In the genomic region with DNA sequence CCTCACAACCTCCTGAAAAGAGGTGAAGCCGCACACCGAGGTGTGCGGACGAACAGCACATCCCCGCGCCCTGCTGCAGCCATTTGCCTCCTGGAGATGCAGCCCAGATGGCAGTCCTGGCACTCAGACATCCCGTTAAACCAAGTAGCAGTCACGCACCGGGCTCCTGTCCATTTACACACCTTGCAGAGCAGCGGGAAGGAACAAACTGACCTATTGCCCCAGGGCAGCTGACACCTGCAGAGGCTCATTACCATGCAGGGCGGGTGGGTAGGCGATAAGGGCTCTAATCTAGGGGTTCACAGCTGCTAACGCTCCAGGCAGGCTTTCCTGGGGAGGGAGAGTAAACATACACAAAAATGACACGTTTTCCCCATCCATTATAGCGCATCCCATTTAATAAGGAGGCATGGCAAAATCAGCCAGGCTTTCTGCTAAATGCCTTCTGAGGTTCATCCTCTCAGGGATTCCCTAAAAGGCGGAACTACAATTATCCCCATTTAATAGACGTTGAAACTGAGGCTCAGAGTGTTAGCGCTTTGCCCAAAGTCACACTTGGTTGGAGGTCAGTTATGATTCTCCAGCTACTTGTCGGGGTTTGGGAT, we compare ENCODE assay signal across 8 cellular contexts. TPM values are rescaled to one million over a fixed set of nuclear protein-coding genes. Genes with fewer than 3 reads are reported as not detected.
A peak's percentile ranks its signal among the peaks of the same experiment; 100 is the strongest.
DNase-seq lines count a peak whose midpoint lies in the region; ATAC-seq, FAIRE-seq and TF ChIP-seq lines count a peak whose summit lies in the region.

No MANE protein-coding gene starts in this region.

- H3K9ac ChIP-seq in GM23248 (peak overlapping the region; percentile 88), H1 (replicated peaks in 1 of 4; ENCODE audit: extremely low read depth in 1 of 4, low read depth in 3 of 4, low read length in 3 of 4) (no peak overlapping the region; a peak in 2 of 7 replicates), neural progenitor cell (no peak overlapping the region)

- H3K4me3 ChIP-seq in GM23248 = peak overlapping the region; percentile 92
- H3K4me3 ChIP-seq in Panc1 (ENCODE audit: low read depth in 2 of 2, low read length in 2 of 2) = peak overlapping the region; percentile 82 to 93
- H3K4me3 ChIP-seq in H1 (ENCODE audit: extremely low read depth in 1 of 4, insufficient read depth in 2 of 4, low read depth in 3 of 4, low read length in 4 of 4) = peak overlapping the region; percentile 27 to 63 (median 40); a peak in 7 of 8 replicates
- peak overlapping the region; percentile 50 for H3K4me3 ChIP-seq in neural progenitor cell

- 0 out of 2 replicates have a peak overlapping the region, but pooled peaks have one; percentile 31 for H4K8ac ChIP-seq in H1 (ENCODE audit: extremely low read depth, insufficient read depth, low read length)

- intact Hi-C loops in Panc1 (cut with micrococcal nuclease; ENCODE audit: unreplicated experiment) = no loop called here

- H3K23me2 ChIP-seq in H1 (ENCODE audit: low read depth, low read length) = peaks cover 8% of the 10 kb centered on the region; the same call in 1 of the 2 replicates

- H3K4me1 ChIP-seq in GM23248 (ENCODE audit: insufficient read depth) (peaks cover 36% of the 10 kb centered on the region), Panc1 (ENCODE audit: control insufficient read depth, insufficient read depth, low read length) (peaks cover 50% of the 10 kb centered on the region), H1 (replicated peaks in 1 of 4; ENCODE audit: control insufficient read depth in 3 of 4, insufficient read depth in 4 of 4, low read length in 3 of 4) (peaks cover 13 to 31% (median 20%) of the 10 kb centered on the region in 4 experiments; a peak in 6 of 7 replicates), neural progenitor cell (peaks cover 21% of the 10 kb centered on the region)

- no peak overlapping the region for H2AK5ac ChIP-seq in H1 (ENCODE audit: low read depth, low read length)

- no peak overlapping the region for H4K5ac ChIP-seq in H1 (ENCODE audit: insufficient read length, low read depth, low read length)

- no peak for TF ChIP-seq RAD21 in H1 (IDR thresholded peaks at IDR 0.05 in 1 of 2, conservative IDR thresholded peaks at IDR 0.05 in 1 of 2; ENCODE audit: low read depth in 2 of 2, low read length in 2 of 2)

- peak overlapping the region; percentile 21; the same call in 1 of the 2 replicates for H2BK12ac ChIP-seq in H1 (ENCODE audit: low read depth, low read length)

- POLR2A ChIA-PET in Panc1 (lab: Charles Lee) (interaction anchor here (0.5 kb wide), 1 partner anchor 56 kb away, joined by 3 read pairs; no protein-coding TSS in a partner anchor), H1 (lab: Charles Lee; ENCODE audit: partially characterized antibody) (interaction anchor here (1.2 to 3.7 kb wide), 6 partner anchors 10 to 45 kb away, joined by 3 to 36 read pairs (median 6); no protein-coding TSS in a partner anchor)

- in situ Hi-C loops in GM23248 (cut with MboI) = no loop called here
- in situ Hi-C loops in Panc1 (cut with HindIII; ENCODE audit: low pct_unique_long_range_greater_than_20kb, low sequenced_read_pairs) = no loop called here

- H3K23ac ChIP-seq in H1 (ENCODE audit: insufficient read length) = no peak overlapping the region

- H2BK120ac ChIP-seq in H1 (replicated peaks; ENCODE audit: low read depth, low read length) = no peak overlapping the region

- no peak for ATAC-seq in Panc1
- no peak for ATAC-seq in HG02571 (IDR thresholded peaks at IDR 0.05; ENCODE audit: unreplicated experiment)
- ATAC-seq in GM21423 (IDR thresholded peaks at IDR 0.05; ENCODE audit: unreplicated experiment) = no peak

- H3K4me2 ChIP-seq in GM23248 (ENCODE audit: unreplicated experiment) = peak overlapping the region; percentile 70
- peak overlapping the region; percentile 72 to 81 for H3K4me2 ChIP-seq in H1 (ENCODE audit: insufficient read depth in 1 of 2, low read depth in 2 of 2, low read length in 2 of 2)
- peak overlapping the region; percentile 83 for H3K4me2 ChIP-seq in neural progenitor cell

- WGBS in GM23248 (ENCODE audit: low coverage in 1 of 2, low lambda C conversion rate in 2 of 2, missing lambda C conversion rate in 2 of 2), 2 experiments = 42 to 48% methylated on average over 19 of the region's 19 CpGs
- 7% methylated on average over 19 of the region's 19 CpGs; no CpG with 5 or more reads in 1 of the 2 experiments for WGBS in H1 (ENCODE audit: extremely low coverage in 1 of 2, insufficient coverage in 1 of 2, insufficient read length in 1 of 2, insufficient replicate concordance in 2 of 2, low coverage in 1 of 2, low lambda C conversion rate in 2 of 2, missing lambda C conversion rate in 1 of 2), 2 experiments

- TF ChIP-seq CTCF in Panc1 (IDR thresholded peaks at IDR 0.05) = no peak
- no peak for TF ChIP-seq CTCF in H1 (IDR thresholded peaks at IDR 0.05; ENCODE audit: control extremely low read depth in 1 of 3, insufficient read depth in 1 of 3, low read depth in 1 of 3, low read length in 3 of 3)
- TF ChIP-seq CTCF in neural progenitor cell (IDR thresholded peaks at IDR 0.05) = no peak

- no peak overlapping the region for H2BK20ac ChIP-seq in H1 (ENCODE audit: low read length)

- peak overlapping the region; percentile 83 for H3K27ac Mint-ChIP-seq in neural progenitor cell

- H2AFZ ChIP-seq in GM23248 (no peak overlapping the region), H1 (ENCODE audit: low read length) (no peak overlapping the region), neural progenitor cell (replicated peaks) (no peak overlapping the region)

- peaks cover 50% of the 10 kb centered on the region for H3K4me1 Mint-ChIP-seq in neural progenitor cell

- no peak for TF ChIP-seq EP300 in H1 (IDR thresholded peaks at IDR 0.05; ENCODE audit: borderline replicate concordance in 1 of 2, low read depth in 2 of 2, low read length in 2 of 2)

- no peaks in the 10 kb centered on the region for H3K9me2 ChIP-seq in GM23248 (ENCODE audit: insufficient read depth)

- H3F3A ChIP-seq in GM23248 (ENCODE audit: insufficient read depth) (peaks cover 10% of the 10 kb centered on the region), neural progenitor cell (ENCODE audit: low read depth) (peaks cover 55% of the 10 kb centered on the region)

- DNase-seq in GM23248 (peak; percentile 58), Panc1 (ENCODE audit: low read depth, low spot score) (no peak), H1 (ENCODE audit: low read depth in 1 of 2, low spot score in 2 of 2) (no peak), neural progenitor cell (ENCODE audit: low spot score) (no peak), A172 (ENCODE audit: low spot score) (no peak)
- DNase-seq in activated CD4-positive, CD25-positive, alpha-beta regulatory T cell (lab: John Stamatoyannopoulos, UW) = no peak

- H3K36me3 ChIP-seq in GM23248 (ENCODE audit: low read depth) = no peaks in the 10 kb centered on the region
- H3K36me3 ChIP-seq in Panc1 (ENCODE audit: control insufficient read depth, insufficient read depth, low read length) = no peaks in the 10 kb centered on the region; the same call in 1 of the 2 replicates
- no peaks in the 10 kb centered on the region for H3K36me3 ChIP-seq in H1 (ENCODE audit: control insufficient read depth in 2 of 4, insufficient read depth in 4 of 4, low read length in 3 of 4)
- no peaks in the 10 kb centered on the region for H3K36me3 ChIP-seq in neural progenitor cell

- H4K20me1 ChIP-seq in GM23248 (ENCODE audit: insufficient read depth) (no peaks in the 10 kb centered on the region), H1 (replicated peaks in 1 of 2; ENCODE audit: control insufficient read depth in 1 of 2, insufficient read depth in 2 of 2, low read length in 2 of 2) (peaks cover 15 to 21% of the 10 kb centered on the region in 2 experiments), neural progenitor cell (ENCODE audit: low read depth) (peaks cover 56% of the 10 kb centered on the region)

- H2BK15ac ChIP-seq in H1 (ENCODE audit: low read length) = peak overlapping the region; percentile 88; the same call in 1 of the 2 replicates

- no peaks in the 10 kb centered on the region for H3K79me1 ChIP-seq in H1 (ENCODE audit: low read depth, low read length)

- H3K56ac ChIP-seq in H1 (replicated peaks; ENCODE audit: insufficient read length, low read depth, low read length) = no peak overlapping the region

- TF ChIP-seq POLR2A in H1 (IDR thresholded peaks at IDR 0.05; ENCODE audit: control extremely low read depth in 1 of 2, low read depth in 2 of 2, low read length in 2 of 2) = no peak

- no peak overlapping the region for H3K14ac ChIP-seq in H1 (ENCODE audit: insufficient read length)

- CTCF ChIA-PET in Panc1 (lab: Charles Lee) = interaction anchor here (2.2 kb wide), 1 partner anchor 19 kb away, joined by 7 read pairs; no protein-coding TSS in a partner anchor
- CTCF ChIA-PET in H1 (lab: Charles Lee; ENCODE audit: partially characterized antibody) = interaction anchor here (0.6 to 7.2 kb wide), 7 partner anchors 10 to 34 kb away, joined by 3 to 97 read pairs (median 12); partner anchors contain the start of gene KCNK7

- H3K36me3 Mint-ChIP-seq in neural progenitor cell = peaks cover 10% of the 10 kb centered on the region

- H3K27me3 ChIP-seq in GM23248 (replicated peaks; ENCODE audit: insufficient read depth) (no peaks in the 10 kb centered on the region), Panc1 (ENCODE audit: control insufficient read depth, insufficient read depth, low read length) (no peaks in the 10 kb centered on the region), H1 (replicated peaks in 1 of 4; ENCODE audit: control insufficient read depth in 3 of 4, extremely low read depth in 1 of 4, insufficient read depth in 3 of 4, low read length in 3 of 4) (peaks cover 8 to 39% (median 28%) of the 10 kb centered on the region in 4 experiments), neural progenitor cell (peaks cover 53% of the 10 kb centered on the region)

- no TSS peak for BruUV-seq in Panc1 (replicated peaks; lab: Mats Ljungman, UMichigan)

- peak overlapping the region; percentile 79 for H3K4me3 Mint-ChIP-seq in neural progenitor cell

- no peaks in the 10 kb centered on the region for H3K9me3 Mint-ChIP-seq in neural progenitor cell

- H2BK5ac ChIP-seq in H1 (ENCODE audit: low read depth, low read length) = 0 out of 2 replicates have a peak overlapping the region, but pooled peaks have one; percentile 39

- peak overlapping the region; percentile 33 for H3K4ac ChIP-seq in H1 (replicated peaks; ENCODE audit: insufficient read length, low read depth, low read length)

- H3K18ac ChIP-seq in H1 (ENCODE audit: extremely low read depth, low read length) = no peak overlapping the region

- no peak overlapping the region for H4K91ac ChIP-seq in H1 (replicated peaks; ENCODE audit: insufficient read length, low read length)

- H3K27ac ChIP-seq in GM23248 (peak overlapping the region; percentile 60), Panc1 (ENCODE audit: low read length) (peak overlapping the region; percentile 99), H1 (ENCODE audit: low read depth, low read length) (no peak overlapping the region), neural progenitor cell (no peak overlapping the region)

- H3K79me2 ChIP-seq in GM23248 (ENCODE audit: insufficient read depth) (peaks cover 59% of the 10 kb centered on the region), H1 (ENCODE audit: control insufficient read depth in 1 of 2, insufficient read depth in 2 of 2, low read length in 2 of 2) (peaks cover 0 to 11% of the 10 kb centered on the region in 2 experiments; a peak in 1 of 4 replicates), neural progenitor cell (ENCODE audit: low read depth) (peaks cover 23% of the 10 kb centered on the region)

- no peaks in the 10 kb centered on the region for H3K9me3 ChIP-seq in GM23248 (ENCODE audit: low read depth)
- H3K9me3 ChIP-seq in Panc1 (ENCODE audit: control insufficient read depth, insufficient read depth, low read depth, low read length) = no peaks in the 10 kb centered on the region
- H3K9me3 ChIP-seq in H1 (ENCODE audit: insufficient read depth in 2 of 2, low read depth in 1 of 2, low read length in 1 of 2) = no peaks in the 10 kb centered on the region
- no peaks in the 10 kb centered on the region for H3K9me3 ChIP-seq in neural progenitor cell (ENCODE audit: low read depth)

- H3K27me3 Mint-ChIP-seq in neural progenitor cell (ENCODE audit: insufficient read depth, low read depth) = peaks cover 26% of the 10 kb centered on the region

- no peak for FAIRE-seq in H1 (lab: Jason Lieb, UNC)

RNA-seq across cellular contexts. Expression of gene EHBP1L1, which starts 0.8 kb away (rescaled TPM):
- total RNA-seq in GM23248 (2014; rRNA removed; shearing (Covaris generic)) = 85.5 and 88.5 TPM in 2 replicates
- polyA plus RNA-seq in GM23248 (2016; fragmentation: Nextera tagmentation; extraction: Ambion mirVana) (11.5 and 12.6 TPM in 2 replicates), H1 (2011; rRNA removed) (4.3 and 6.2 TPM in 2 replicates)
- total RNA-seq in Panc1 (2021; ENCODE audit: unreplicated experiment) (108 TPM), neural progenitor cell (ENCODE audit: low replicate concordance) (4.7 and 5.1 TPM in 2 replicates)
- 109 TPM for polyA plus RNA-seq in Panc1 (2012; ENCODE audit: insufficient read length)
- total RNA-seq in H1 (2021; fragmentation: NEBNext Ultra II Directional; extraction: Animal tissue kit (Norgen Biotek cat#: 25700)) = 6.6 and 7.9 TPM in 2 replicates
- polyA plus RNA-seq in H1 (2011; cell fraction: cytosol; rRNA removed) = 7.3 TPM
- 21.8 TPM for polyA plus RNA-seq in H1 (2011; cell fraction: nucleus; rRNA removed)
- 4.6 to 6.7 TPM (median 5.1 TPM) in 4 replicates for polyA plus RNA-seq in H1 (2012, experiment 1 of 2)
- 1.2 TPM for polyA plus RNA-seq in H1 (2012, experiment 2 of 2)
- polyA plus RNA-seq in H1 (2013, experiment 1 of 2) = 6.2 TPM
- 5.6 TPM for polyA plus RNA-seq in H1 (2013, experiment 2 of 2)
- polyA minus RNA-seq in H1 (2011; rRNA and poly(A)+ RNA removed) = 1.8 and 1.9 TPM in 2 replicates
- 3.4 TPM for polyA minus RNA-seq in H1 (2011; cell fraction: cytosol; rRNA and poly(A)+ RNA removed)
- polyA minus RNA-seq in H1 (2011; cell fraction: nucleus; rRNA and poly(A)+ RNA removed) = 3.8 TPM
- 50.1 and 83.3 TPM in 2 replicates for total RNA-seq in A172 (2014; rRNA removed; shearing (Covaris generic))

RNA-seq across cellular contexts. Expression of gene FAM89B, which starts 2.7 kb away (rescaled TPM):
- total RNA-seq in GM23248 (2014; rRNA removed; shearing (Covaris generic)) = 41.2 and 67.0 TPM in 2 replicates
- 73.1 and 76.3 TPM in 2 replicates for polyA plus RNA-seq in GM23248 (2016; fragmentation: Nextera tagmentation; extraction: Ambion mirVana)
- 102 TPM for total RNA-seq in Panc1 (2021; ENCODE audit: unreplicated experiment)
- 151 TPM for polyA plus RNA-seq in Panc1 (2012; ENCODE audit: insufficient read length)
- total RNA-seq in H1 (2021; fragmentation: NEBNext Ultra II Directional; extraction: Animal tissue kit (Norgen Biotek cat#: 25700)) = 15.8 and 17.6 TPM in 2 replicates
- polyA plus RNA-seq in H1 (2011; rRNA removed) = 32.4 and 39.2 TPM in 2 replicates
- polyA plus RNA-seq in H1 (2011; cell fraction: cytosol; rRNA removed) = 21.2 TPM
- 30.1 TPM for polyA plus RNA-seq in H1 (2011; cell fraction: nucleus; rRNA removed)
- 11.0 to 14.3 TPM (median 11.7 TPM) in 4 replicates for polyA plus RNA-seq in H1 (2012, experiment 1 of 2)
- 14.5 TPM for polyA plus RNA-seq in H1 (2012, experiment 2 of 2)
- 16.9 TPM for polyA plus RNA-seq in H1 (2013, experiment 1 of 2)
- polyA plus RNA-seq in H1 (2013, experiment 2 of 2) = 17.1 TPM
- 5.8 and 6.0 TPM in 2 replicates for polyA minus RNA-seq in H1 (2011; rRNA and poly(A)+ RNA removed)
- polyA minus RNA-seq in H1 (2011; cell fraction: cytosol; rRNA and poly(A)+ RNA removed) = 6.2 TPM
- polyA minus RNA-seq in H1 (2011; cell fraction: nucleus; rRNA and poly(A)+ RNA removed) = 17.7 TPM
- 11.7 and 27.8 TPM in 2 replicates for total RNA-seq in neural progenitor cell (ENCODE audit: low replicate concordance)
- 39.2 and 62.8 TPM in 2 replicates for total RNA-seq in A172 (2014; rRNA removed; shearing (Covaris generic))

RNA-seq across cellular contexts. Expression of gene ZNRD2, which starts 4.8 kb away (rescaled TPM):
- total RNA-seq in GM23248 (2014; rRNA removed; shearing (Covaris generic)) = 41.9 and 54.5 TPM in 2 replicates
- 69.3 and 74.9 TPM in 2 replicates for polyA plus RNA-seq in GM23248 (2016; fragmentation: Nextera tagmentation; extraction: Ambion mirVana)
- total RNA-seq in Panc1 (2021; ENCODE audit: unreplicated experiment) = 61.2 TPM
- 138 TPM for polyA plus RNA-seq in Panc1 (2012; ENCODE audit: insufficient read length)
- 53.4 and 56.1 TPM in 2 replicates for total RNA-seq in H1 (2021; fragmentation: NEBNext Ultra II Directional; extraction: Animal tissue kit (Norgen Biotek cat#: 25700))
- 125 and 148 TPM in 2 replicates for polyA plus RNA-seq in H1 (2011; rRNA removed)
- 91.1 TPM for polyA plus RNA-seq in H1 (2011; cell fraction: cytosol; rRNA removed)
- polyA plus RNA-seq in H1 (2011; cell fraction: nucleus; rRNA removed) = 91.2 TPM
- polyA plus RNA-seq in H1 (2012, experiment 1 of 2) = 84.9 to 91.1 TPM (median 88.1 TPM) in 4 replicates
- polyA plus RNA-seq in H1 (2012, experiment 2 of 2) = 128 TPM
- 85.3 TPM for polyA plus RNA-seq in H1 (2013, experiment 1 of 2)
- polyA plus RNA-seq in H1 (2013, experiment 2 of 2) = 89.8 TPM
- polyA minus RNA-seq in H1 (2011; rRNA and poly(A)+ RNA removed) = 11.7 and 17.5 TPM in 2 replicates
- 25.8 TPM for polyA minus RNA-seq in H1 (2011; cell fraction: cytosol; rRNA and poly(A)+ RNA removed)
- 52.9 TPM for polyA minus RNA-seq in H1 (2011; cell fraction: nucleus; rRNA and poly(A)+ RNA removed)
- 15.5 and 34.0 TPM in 2 replicates for total RNA-seq in neural progenitor cell (ENCODE audit: low replicate concordance)
- 46.9 and 57.0 TPM in 2 replicates for total RNA-seq in A172 (2014; rRNA removed; shearing (Covaris generic))

RNA-seq across cellular contexts. Expression of gene LTBP3, which starts 16.9 kb away (rescaled TPM):
- 98.4 and 112 TPM in 2 replicates for total RNA-seq in GM23248 (2014; rRNA removed; shearing (Covaris generic))
- 36.5 and 39.6 TPM in 2 replicates for polyA plus RNA-seq in GM23248 (2016; fragmentation: Nextera tagmentation; extraction: Ambion mirVana)
- total RNA-seq in Panc1 (2021; ENCODE audit: unreplicated experiment) = 133 TPM
- polyA plus RNA-seq in Panc1 (2012; ENCODE audit: insufficient read length) = 275 TPM
- 12.8 and 15.3 TPM in 2 replicates for total RNA-seq in H1 (2021; fragmentation: NEBNext Ultra II Directional; extraction: Animal tissue kit (Norgen Biotek cat#: 25700))
- polyA plus RNA-seq in H1 (2011; rRNA removed) = 17.8 and 25.2 TPM in 2 replicates
- polyA plus RNA-seq in H1 (2011; cell fraction: cytosol; rRNA removed) = 16.0 TPM
- polyA plus RNA-seq in H1 (2011; cell fraction: nucleus; rRNA removed) = 71.4 TPM
- 7.7 to 16.8 TPM (median 14.8 TPM) in 4 replicates for polyA plus RNA-seq in H1 (2012, experiment 1 of 2)
- 7.9 TPM for polyA plus RNA-seq in H1 (2012, experiment 2 of 2)
- 19.0 TPM for polyA plus RNA-seq in H1 (2013, experiment 1 of 2)
- polyA plus RNA-seq in H1 (2013, experiment 2 of 2) = 16.9 TPM
- polyA minus RNA-seq in H1 (2011; rRNA and poly(A)+ RNA removed) = 2.7 and 4.8 TPM in 2 replicates
- 10.1 TPM for polyA minus RNA-seq in H1 (2011; cell fraction: cytosol; rRNA and poly(A)+ RNA removed)
- 15.4 TPM for polyA minus RNA-seq in H1 (2011; cell fraction: nucleus; rRNA and poly(A)+ RNA removed)
- total RNA-seq in neural progenitor cell (ENCODE audit: low replicate concordance) = 1.2 and 6.1 TPM in 2 replicates
- 13.2 and 25.6 TPM in 2 replicates for total RNA-seq in A172 (2014; rRNA removed; shearing (Covaris generic))

RNA-seq across cellular contexts. Expression of gene KCNK7, which starts 20.5 kb away (rescaled TPM):
- not detected in 2 replicates for total RNA-seq in GM23248 (2014; rRNA removed; shearing (Covaris generic))
- polyA plus RNA-seq in GM23248 (2016; fragmentation: Nextera tagmentation; extraction: Ambion mirVana) (not detected in 2 replicates), H1 (2011; rRNA removed) (0.74 and 1.4 TPM in 2 replicates)
- total RNA-seq in Panc1 (2021; ENCODE audit: unreplicated experiment) (0.69 TPM), neural progenitor cell (ENCODE audit: low replicate concordance) (0.34 TPM in 1 of 2 replicates, not detected in the other)
- polyA plus RNA-seq in Panc1 (2012; ENCODE audit: insufficient read length) = 0.63 TPM
- 0.42 and 1.0 TPM in 2 replicates for total RNA-seq in H1 (2021; fragmentation: NEBNext Ultra II Directional; extraction: Animal tissue kit (Norgen Biotek cat#: 25700))
- 0.71 TPM for polyA plus RNA-seq in H1 (2011; cell fraction: cytosol; rRNA removed)
- 1.4 TPM for polyA plus RNA-seq in H1 (2011; cell fraction: nucleus; rRNA removed)
- polyA plus RNA-seq in H1 (2012, experiment 1 of 2) = 0.32 to 1.1 TPM (median 0.65 TPM) in 3 of 4 replicates, not detected in the other
- not detected for polyA plus RNA-seq in H1 (2012, experiment 2 of 2)
- 0.18 TPM for polyA plus RNA-seq in H1 (2013, experiment 1 of 2)
- 0.24 TPM for polyA plus RNA-seq in H1 (2013, experiment 2 of 2)
- polyA minus RNA-seq in H1 (2011; rRNA and poly(A)+ RNA removed) = 0.19 and 0.71 TPM in 2 replicates
- not detected for polyA minus RNA-seq in H1 (2011; cell fraction: cytosol; rRNA and poly(A)+ RNA removed)
- polyA minus RNA-seq in H1 (2011; cell fraction: nucleus; rRNA and poly(A)+ RNA removed) = 1.1 TPM
- total RNA-seq in A172 (2014; rRNA removed; shearing (Covaris generic)) = 0.86 TPM in 1 of 2 replicates, not detected in the other

Comparison
In these comparisons a context has a peak if more than half of its experiments do, and no peak if none do; other contexts are left out.
1. H3K27ac ChIP-seq: peak in GM23248 (single experiment) and Panc1 (single experiment); none in H1 (single experiment) and neural progenitor cell (single experiment).
2. H3K4me3 ChIP-seq: peak in every context shown above with its lines; median percentile 92 in GM23248; 88 in Panc1; 50 in neural progenitor cell; 40 in H1.
3. Peak in every context shown above with its lines, with median percentiles within 50 percentile points of each other: H3K4me2 ChIP-seq.